In the genomic region with DNA sequence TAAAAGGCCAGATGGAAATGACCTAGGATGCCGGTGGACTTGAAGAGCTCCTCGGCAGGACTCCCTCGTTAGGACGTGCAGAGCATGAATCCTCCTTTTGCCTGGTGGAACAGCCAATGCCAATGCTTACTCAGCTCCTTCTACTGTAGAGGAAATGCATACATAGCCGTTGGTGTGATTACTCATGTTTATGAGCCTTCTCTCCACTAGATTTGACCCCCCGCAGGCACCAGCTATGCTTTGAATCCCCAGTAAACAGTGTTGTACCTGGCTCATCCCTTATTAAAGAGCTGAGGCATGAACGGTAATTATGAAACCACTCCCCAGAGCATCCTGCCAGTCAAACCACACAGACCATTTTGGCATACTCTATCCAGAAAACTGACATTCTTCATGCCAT, we compare ENCODE assay signal across 15 cellular contexts.
DNase-seq lines count a peak whose midpoint lies in the region; TF ChIP-seq lines count a peak whose summit lies in the region.
"Had no signal": no experiment of that assay in that cellular context is flagged by ENCODE, and none has a peak within 500 bp of the region (broad histone marks: within the 10 kb centered on the region; RNA-seq: fewer than 3 reads in every experiment).

No MANE protein-coding gene starts in this region.

- in situ Hi-C loops in brain microvascular endothelial cell (cut with HindIII; ENCODE audit: low pct_ligation_motif_present, low sequenced_read_pairs) = no loop called here

- DNase-seq in NCI-H2171 treated with DMSO at 0.1 percent for 48 hours (lab: John Stamatoyannopoulos, UW) (peak; percentile 20), NCI-H2171 (lab: John Stamatoyannopoulos, UW) (no peak), NCI-H2227 (lab: John Stamatoyannopoulos, UW; ENCODE audit: unreplicated experiment) (peak; percentile 80), brain microvascular endothelial cell (peak; percentile 49), NCI-H524 treated with DMSO at 0.1 percent for 48 hours (lab: John Stamatoyannopoulos, UW) (no peak), substantia nigra (lab: John Stamatoyannopoulos, UW) (no peak), activated T-cell treated with anti-CD3 and anti-CD28 coated beads for 4 hours (no peak)
- DNase-seq: ACHN; activated CD4-positive, alpha-beta T cell treated with anti-CD3 and anti-CD28 coated beads, Interleukin-2, amount 10 ng/mL, durations not matched to agents 7 days and 5 days; adrenal gland; foreskin fibroblast; H7; MM.1S; NCI-H526 treated with DMSO at 0.1 percent for 48 hours had no signal

- H3K9ac ChIP-seq in skeletal muscle satellite cell (ENCODE audit: low read depth, low read length) = peak overlapping the region; percentile 25

- H3K4me3 ChIP-seq in brain microvascular endothelial cell (ENCODE audit: low read depth, low read length) (no peak overlapping the region), skeletal muscle satellite cell (ENCODE audit: low read length) (no peak overlapping the region)
- H3K4me3 ChIP-seq: adrenal gland had no signal

- no peak overlapping the region for H3K4me2 ChIP-seq in skeletal muscle satellite cell (ENCODE audit: low read length)

- H3K27me3 ChIP-seq in brain microvascular endothelial cell (replicated peaks) (no peaks in the 10 kb centered on the region), skeletal muscle satellite cell (ENCODE audit: control insufficient read depth, insufficient read depth, low read length) (no peaks in the 10 kb centered on the region)
- H3K27me3 ChIP-seq: adrenal gland had no signal

- H3K27ac ChIP-seq in brain microvascular endothelial cell = no peak overlapping the region
- no peak overlapping the region for H3K27ac ChIP-seq in substantia nigra (ENCODE audit: low read depth, low read length, poor library complexity, severe bottlenecking)
- H3K27ac ChIP-seq: adrenal gland had no signal

- H3K36me3 ChIP-seq in brain microvascular endothelial cell (replicated peaks) (peaks cover 2% of the 10 kb centered on the region), skeletal muscle satellite cell (ENCODE audit: insufficient read depth, low read length) (peaks cover 56% of the 10 kb centered on the region)

- H3K4me1 ChIP-seq in skeletal muscle satellite cell (ENCODE audit: control insufficient read depth, insufficient read depth, low read length) = peaks cover 44% of the 10 kb centered on the region

- no peak for TF ChIP-seq CTCF in brain microvascular endothelial cell (IDR thresholded peaks at IDR 0.05; ENCODE audit: low read depth, low read length, missing control alignments)

- H3K9me3 ChIP-seq in skeletal muscle satellite cell (replicated peaks; ENCODE audit: low read length) = no peaks in the 10 kb centered on the region
- H3K9me3 ChIP-seq: adrenal gland had no signal

Comparison
In these comparisons a context has a peak if more than half of its experiments do, and no peak if none do; other contexts are left out.
1. DNase-seq: peak in NCI-H2171 treated with DMSO at 0.1 percent for 48 hours (single experiment), NCI-H2227 (single experiment) and brain microvascular endothelial cell (single experiment); none in NCI-H2171 (single experiment), NCI-H524 treated with DMSO at 0.1 percent for 48 hours (single experiment), substantia nigra (0 of 49) and activated T-cell treated with anti-CD3 and anti-CD28 coated beads for 4 hours (single experiment).